20 cellular contexts compared by ENCODE assay signal in the genomic region with DNA sequence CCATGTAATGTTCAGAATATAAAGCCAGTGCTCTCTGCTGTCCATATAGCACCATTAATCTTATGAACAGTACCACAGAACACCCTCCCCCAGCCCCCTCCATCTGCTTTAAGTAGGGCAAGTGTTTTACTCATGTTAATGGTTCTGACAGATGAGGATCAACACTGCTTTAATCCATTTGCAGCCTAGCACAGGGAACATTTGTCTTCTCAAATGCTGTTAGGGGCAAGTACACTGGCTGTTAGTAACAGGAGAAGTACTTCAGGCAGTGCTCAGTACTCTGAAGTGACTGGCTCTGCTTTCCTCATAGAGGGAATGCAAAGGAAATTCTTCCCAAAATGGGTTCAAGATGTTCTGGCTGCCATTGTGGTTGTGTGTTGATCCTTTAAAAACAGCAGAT.
DNase-seq lines count a peak whose midpoint lies in the region; ATAC-seq lines count a peak whose summit lies in the region.
"Had no signal": no experiment of that assay in that cellular context is flagged by ENCODE, and none has a peak within 500 bp of the region (broad histone marks: within the 10 kb centered on the region; RNA-seq: fewer than 3 reads in every experiment).

No MANE protein-coding gene starts in this region.

- no peak for ATAC-seq in GM19328 (IDR thresholded peaks at IDR 0.05; ENCODE audit: unreplicated experiment)
- ATAC-seq: effector memory CD8-positive, alpha-beta T cell; mucosa of descending colon; stimulated activated memory B cell treated with anti-CD40 and anti-IgM and Interleukin-4, amounts not matched to agents 10 μg/mL and 1 μg/mL and 100 μg/mL, for 72 hours had no signal

- no peak overlapping the region for H3K4me3 Mint-ChIP-seq in activated naive CD4-positive, alpha-beta T cell treated with anti-CD3 and anti-CD28 coated beads, Interleukin-2, amount 10 ng/mL, durations not matched to agents 7 days and 5 days
- H3K4me3 Mint-ChIP-seq: activated naive CD8-positive, alpha-beta T cell treated with anti-CD3 and anti-CD28 coated beads, Interleukin-2, amount 10 ng/mL, durations not matched to agents 7 days and 5 days; effector memory CD8-positive, alpha-beta T cell; stimulated activated memory B cell treated with anti-CD40 and anti-IgM and Interleukin-4, amounts not matched to agents 10 μg/mL and 1 μg/mL and 100 μg/mL, for 72 hours had no signal

- no peaks in the 10 kb centered on the region for H3K36me3 Mint-ChIP-seq in activated naive CD4-positive, alpha-beta T cell treated with anti-CD3 and anti-CD28 coated beads, Interleukin-2, amount 10 ng/mL, durations not matched to agents 7 days and 5 days
- H3K36me3 Mint-ChIP-seq: activated naive CD8-positive, alpha-beta T cell treated with anti-CD3 and anti-CD28 coated beads, Interleukin-2, amount 10 ng/mL, durations not matched to agents 7 days and 5 days; stimulated activated memory B cell treated with anti-CD40 and anti-IgM and Interleukin-4, amounts not matched to agents 10 μg/mL and 1 μg/mL and 100 μg/mL, for 72 hours had no signal

- peaks cover 12% of the 10 kb centered on the region for H3K27me3 Mint-ChIP-seq in activated naive CD4-positive, alpha-beta T cell treated with anti-CD3 and anti-CD28 coated beads, Interleukin-2, amount 10 ng/mL, durations not matched to agents 7 days and 5 days

- DNase-seq in NCI-H1105 treated with DMSO at 0.1 percent for 48 hours (lab: John Stamatoyannopoulos, UW) (peak; percentile 2), NCI-H1105 (lab: John Stamatoyannopoulos, UW) (no peak), NCI-H82 (lab: John Stamatoyannopoulos, UW) (peak; percentile 97), fibroblast of peridontal ligament (ENCODE audit: extremely low read depth) (peak; percentile 63), retina (peak; percentile 56), NCI-H526 (lab: John Stamatoyannopoulos, UW) (no peak)
- no peak for DNase-seq in activated naive CD4-positive, alpha-beta T cell treated with anti-CD3 and anti-CD28 coated beads, Interleukin-2, amount 10 ng/mL, durations not matched to agents 7 days and 5 days
- DNase-seq: activated CD4-positive, alpha-beta T cell treated with anti-CD3 and anti-CD28 coated beads, Interleukin-2, amount 50 U/mL, for 1 hour; activated CD8-positive, alpha-beta memory T cell treated with anti-CD3 and anti-CD28 coated beads, Interleukin-2, amount 50 U/mL, for 48 hours; activated naive CD8-positive, alpha-beta T cell treated with anti-CD3 and anti-CD28 coated beads, Interleukin-2, amount 10 ng/mL, durations not matched to agents 7 days and 5 days; effector memory CD8-positive, alpha-beta T cell; head of caudate nucleus; MG63; mucosa of descending colon; NK-92 treated with Interleukin-12 subunit alpha and Interleukin-12 subunit beta, amount 100 ng/mL, for 24 hours; small intestine; stimulated activated CD4-positive, alpha-beta T cell treated with anti-CD3 and anti-CD28 coated beads, Interleukin-2, amount 100 ng/mL, for 24 hours; T-helper 2 cell had no signal

- no peaks in the 10 kb centered on the region for H3K9me3 Mint-ChIP-seq in activated naive CD4-positive, alpha-beta T cell treated with anti-CD3 and anti-CD28 coated beads, Interleukin-2, amount 10 ng/mL, durations not matched to agents 7 days and 5 days
- H3K9me3 Mint-ChIP-seq: activated naive CD8-positive, alpha-beta T cell treated with anti-CD3 and anti-CD28 coated beads, Interleukin-2, amount 10 ng/mL, durations not matched to agents 7 days and 5 days; effector memory CD8-positive, alpha-beta T cell; stimulated activated memory B cell treated with anti-CD40 and anti-IgM and Interleukin-4, amounts not matched to agents 10 μg/mL and 1 μg/mL and 100 μg/mL, for 72 hours had no signal

- H3K27ac Mint-ChIP-seq in activated naive CD4-positive, alpha-beta T cell treated with anti-CD3 and anti-CD28 coated beads, Interleukin-2, amount 10 ng/mL, durations not matched to agents 7 days and 5 days = no peak overlapping the region
- H3K27ac Mint-ChIP-seq: activated naive CD8-positive, alpha-beta T cell treated with anti-CD3 and anti-CD28 coated beads, Interleukin-2, amount 10 ng/mL, durations not matched to agents 7 days and 5 days; effector memory CD8-positive, alpha-beta T cell; stimulated activated memory B cell treated with anti-CD40 and anti-IgM and Interleukin-4, amounts not matched to agents 10 μg/mL and 1 μg/mL and 100 μg/mL, for 72 hours had no signal

- H3K4me1 Mint-ChIP-seq in activated naive CD4-positive, alpha-beta T cell treated with anti-CD3 and anti-CD28 coated beads, Interleukin-2, amount 10 ng/mL, durations not matched to agents 7 days and 5 days = no peaks in the 10 kb centered on the region
- H3K4me1 Mint-ChIP-seq: stimulated activated memory B cell treated with anti-CD40 and anti-IgM and Interleukin-4, amounts not matched to agents 10 μg/mL and 1 μg/mL and 100 μg/mL, for 72 hours had no signal

- CTCF ChIA-PET in activated naive CD4-positive, alpha-beta T cell treated with anti-CD3 and anti-CD28 coated beads, Interleukin-2, amount 10 ng/mL, durations not matched to agents 7 days and 5 days (lab: Charles Lee) = interaction anchor here (0.6 kb wide), 1 partner anchor 81 kb away, joined by 3 read pairs; no protein-coding TSS in a partner anchor

Comparison
In these comparisons a context has a peak if more than half of its experiments do, and no peak if none do; other contexts are left out.
1. DNase-seq: peak in NCI-H1105 treated with DMSO at 0.1 percent for 48 hours (single experiment), NCI-H82 (single experiment), fibroblast of peridontal ligament (single experiment) and retina (single experiment); none in NCI-H1105 (single experiment), NCI-H526 (0 of 2) and activated naive CD4-positive, alpha-beta T cell treated with anti-CD3 and anti-CD28 coated beads, Interleukin-2, amount 10 ng/mL, durations not matched to agents 7 days and 5 days (single experiment).